ENCODE assay signal across 8 cellular contexts in the genomic region with DNA sequence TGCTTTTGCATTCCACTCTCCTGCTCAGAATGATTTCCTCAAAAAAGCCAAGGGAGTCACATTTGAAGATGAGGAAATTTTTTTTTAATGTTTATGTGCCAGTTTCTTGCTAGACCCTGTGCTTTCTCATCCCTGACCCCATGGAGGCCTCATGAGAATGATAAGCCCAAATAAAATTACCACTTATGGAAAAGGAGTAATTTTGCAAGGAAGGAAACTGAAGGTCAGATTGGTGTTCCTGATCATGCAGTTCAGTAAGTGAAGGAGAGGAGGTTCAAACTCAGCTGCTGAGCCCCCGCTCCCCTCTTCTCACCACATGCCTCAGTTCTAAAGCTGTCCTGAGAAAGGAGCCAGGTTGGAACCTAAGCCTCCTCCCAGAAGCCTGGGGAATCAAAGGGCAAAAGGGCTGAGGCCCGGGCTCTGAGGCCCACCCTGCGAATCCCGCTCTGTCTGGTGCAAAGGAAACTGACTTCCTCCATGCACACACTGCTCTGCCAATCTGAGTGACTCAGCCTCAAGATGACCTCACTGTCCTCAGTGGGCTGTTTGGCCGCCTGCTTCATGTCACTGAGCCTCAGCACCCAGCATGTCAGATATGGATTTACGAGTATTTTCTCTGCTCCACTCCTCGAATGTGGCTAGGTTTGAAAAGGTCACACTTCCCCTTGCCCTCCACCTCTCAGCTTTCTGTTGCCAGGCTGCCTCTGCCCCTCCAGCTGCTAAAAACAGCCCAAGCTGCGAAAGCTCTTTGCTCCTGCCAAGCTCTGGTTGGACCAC. TPM values are rescaled to one million over a fixed set of nuclear protein-coding genes. Genes with fewer than 3 reads are reported as not detected.
DNase-seq lines count a peak whose midpoint lies in the region; ATAC-seq and TF ChIP-seq lines count a peak whose summit lies in the region.

No MANE protein-coding gene starts in this region.

- H3K4me1 Mint-ChIP-seq in nephron, result peaks cover 42% of the 10 kb centered on the region
- H3K4me1 Mint-ChIP-seq in CD8-positive, alpha-beta T cell (ENCODE audit: low read depth), result no peaks in the 10 kb centered on the region

- no peaks in the 10 kb centered on the region for H3K36me3 Mint-ChIP-seq in nephron (ENCODE audit: low read depth)
- no peaks in the 10 kb centered on the region for H3K36me3 Mint-ChIP-seq in CD8-positive, alpha-beta T cell

- no peaks in the 10 kb centered on the region for H3K36me3 ChIP-seq in esophagus squamous epithelium
- H3K36me3 ChIP-seq in CD8-positive, alpha-beta T cell (ENCODE audit: insufficient read depth, low read length), result no peaks in the 10 kb centered on the region

- no peaks in the 10 kb centered on the region for H3K27me3 Mint-ChIP-seq in nephron (ENCODE audit: low read depth)
- no peaks in the 10 kb centered on the region for H3K27me3 Mint-ChIP-seq in CD8-positive, alpha-beta T cell (ENCODE audit: low read depth)

- CTCF ChIA-PET in GM10248 (lab: Yijun Ruan, JAX), result interaction anchor here (0.9 to 1.1 kb wide), 2 partner anchors 22 to 355 kb away, joined by 3 to 4 read pairs; partner anchors contain the start of genes HTD2 and RPP14
- CTCF ChIA-PET in CD8-positive, alpha-beta T cell (lab: Charles Lee), result no interaction called here

- H3K27ac ChIP-seq in esophagus squamous epithelium, result peak overlapping the region; percentile 54 to 93 (median 87)
- no peak overlapping the region for H3K27ac ChIP-seq in CD8-positive, alpha-beta T cell (ENCODE audit: low read depth, low read length)

- no peak overlapping the region for H3K4me3 ChIP-seq in esophagus squamous epithelium
- no peak overlapping the region for H3K4me3 ChIP-seq in CD8-positive, alpha-beta T cell (ENCODE audit: low read depth, low read length)

- no peak for TF ChIP-seq POLR2A in esophagus squamous epithelium (IDR thresholded peaks at IDR 0.05)

- no peak for ATAC-seq in CD8-positive, alpha-beta T cell
- no peak for ATAC-seq in GM21529 (IDR thresholded peaks at IDR 0.05; ENCODE audit: unreplicated experiment)

- H3K9me3 ChIP-seq in esophagus squamous epithelium, result no peaks in the 10 kb centered on the region
- H3K9me3 ChIP-seq in CD8-positive, alpha-beta T cell (ENCODE audit: low read length), result no peaks in the 10 kb centered on the region

- DNase-seq in GM10248 (ENCODE audit: extremely low spot score) (peak; percentile 31), SIG-M5 treated with dmso at 0.1 percent for 504 hours (lab: John Stamatoyannopoulos, UW; ENCODE audit: unreplicated experiment) (peak; percentile 83), esophagus squamous epithelium (lab: John Stamatoyannopoulos, UW) (no peak), NCI-H1436 treated with DMSO at 0.1 percent for 48 hours (lab: John Stamatoyannopoulos, UW) (no peak), NCI-H774 (lab: John Stamatoyannopoulos, UW) (no peak)
- DNase-seq in CD8-positive, alpha-beta T cell, result no peak

- H3K4me1 ChIP-seq in esophagus squamous epithelium, result peaks cover 20 to 57% (median 38%) of the 10 kb centered on the region in 3 donors
- H3K4me1 ChIP-seq in CD8-positive, alpha-beta T cell (ENCODE audit: insufficient read depth, low read length), result no peaks in the 10 kb centered on the region

- 27 to 34% methylated on average over 4 to 6 of the region's 8 CpGs for WGBS in esophagus squamous epithelium, 2 donors

- H3K4me3 Mint-ChIP-seq in nephron, result no peak overlapping the region
- H3K4me3 Mint-ChIP-seq in CD8-positive, alpha-beta T cell, result no peak overlapping the region

- TF ChIP-seq CTCF in GM10248 (IDR thresholded peaks at IDR 0.05; ENCODE audit: control extremely low read depth, extremely low read depth, low read depth, missing control alignments) (no peak), esophagus squamous epithelium (IDR thresholded peaks at IDR 0.05) (no peak), nephron (IDR thresholded peaks at IDR 0.05; ENCODE audit: unreplicated experiment in 3 of 3) (no peak)
- TF ChIP-seq CTCF in CD8-positive, alpha-beta T cell (IDR thresholded peaks at IDR 0.05), result no peak

- peak overlapping the region; percentile 93 to 98 (median 96) for H3K27ac Mint-ChIP-seq in nephron
- no peak overlapping the region for H3K27ac Mint-ChIP-seq in CD8-positive, alpha-beta T cell

- intact Hi-C loops in esophagus squamous epithelium (cut with DNase I), result no loop called here
- intact Hi-C loops in CD8-positive, alpha-beta T cell (cut with DNase I, micrococcal nuclease), result no loop called here

- POLR2A ChIA-PET in GM10248 (lab: Yijun Ruan, JAX), result no interaction called here
- POLR2A ChIA-PET in CD8-positive, alpha-beta T cell (lab: Charles Lee), result no interaction called here

- no peaks in the 10 kb centered on the region for H3K27me3 ChIP-seq in esophagus squamous epithelium
- H3K27me3 ChIP-seq in CD8-positive, alpha-beta T cell (ENCODE audit: insufficient read depth, low read length), result no peaks in the 10 kb centered on the region

- H3K9me3 Mint-ChIP-seq in nephron, result no peaks in the 10 kb centered on the region
- H3K9me3 Mint-ChIP-seq in CD8-positive, alpha-beta T cell, result no peaks in the 10 kb centered on the region

RNA-seq across cellular contexts. Expression of gene FLNB, which starts 56.9 kb away (rescaled TPM):
- 10 to 100 TPM; 65.4 to 77.0 (median 71.5) TPM for total RNA-seq in esophagus squamous epithelium
- total RNA-seq in CD8-positive, alpha-beta T cell, result 10 to 100 TPM; 46.8 to 52.1 TPM

Comparison
In these comparisons a context has a peak if more than half of its experiments do, and no peak if none do; other contexts are left out.
1. DNase-seq: peak in GM10248 (single experiment) and SIG-M5 treated with dmso at 0.1 percent for 504 hours (single experiment); none in esophagus squamous epithelium (single experiment), NCI-H1436 treated with DMSO at 0.1 percent for 48 hours (single experiment), CD8-positive, alpha-beta T cell (0 of 7) and NCI-H774 (single experiment).